In the genomic region with DNA sequence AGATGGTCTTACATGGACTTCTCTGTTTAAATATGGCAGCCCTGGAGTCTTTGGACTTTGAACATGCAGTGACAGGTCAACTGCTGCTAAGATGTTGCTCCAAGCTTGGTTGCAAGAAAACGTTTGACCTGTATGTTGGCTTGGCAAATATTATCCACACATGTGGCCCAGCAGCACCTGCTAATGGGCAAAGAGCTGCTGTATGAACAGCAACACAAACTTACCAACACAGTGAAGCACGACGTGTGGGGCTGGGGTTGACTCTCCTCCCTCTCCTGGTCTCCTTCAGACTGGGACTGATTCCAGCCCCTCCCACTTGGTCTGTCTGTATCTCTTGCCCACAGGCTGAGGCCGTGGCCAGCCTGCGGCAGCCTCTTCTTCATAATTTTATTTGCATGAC, we compare ENCODE assay signal across 12 cellular contexts. TPM values are rescaled to one million over a fixed set of nuclear protein-coding genes. Genes with fewer than 3 reads are reported as not detected.
DNase-seq lines count a peak whose midpoint lies in the region; ATAC-seq and TF ChIP-seq lines count a peak whose summit lies in the region.
"Had no signal": no experiment of that assay in that cellular context is flagged by ENCODE, and none has a peak within 500 bp of the region (broad histone marks: within the 10 kb centered on the region; RNA-seq: fewer than 3 reads in every experiment).

No MANE protein-coding gene starts in this region.

- no peaks in the 10 kb centered on the region for H3K36me3 Mint-ChIP-seq in CD4-positive, alpha-beta T cell (ENCODE audit: low read depth)
- H3K36me3 Mint-ChIP-seq: CD14-positive monocyte had no signal

- in situ Hi-C loops in gastrocnemius medialis (cut with MboI; ENCODE audit: low sequenced_read_pairs in 4 of 4), result no loop called here

- intact Hi-C loops in gastrocnemius medialis (cut with DNase I; ENCODE audit: low total_unique reads), result loop anchor here (5.0 to 10.0 kb wide), 2 partner anchors 36 to 409 kb away; no protein-coding TSS in a partner anchor
- intact Hi-C loops in CD4-positive, alpha-beta T cell (cut with DNase I, micrococcal nuclease), result no loop called here

- H3K4me3 ChIP-seq in Loucy (ENCODE audit: low read length, poor library complexity, severe bottlenecking) (peak overlapping the region; percentile 21), fibroblast of villous mesenchyme (ENCODE audit: low read depth, low read length) (no peak overlapping the region), gastrocnemius medialis (peak overlapping the region in 3 of 4 donors; percentile 25 to 55 (median 44))

- TF ChIP-seq CTCF in Loucy (conservative IDR thresholded peaks at IDR 0.05; ENCODE audit: low read length) (no peak), fibroblast of villous mesenchyme (IDR thresholded peaks at IDR 0.05; ENCODE audit: insufficient read depth, low read depth, low read length) (no peak), gastrocnemius medialis (IDR thresholded peaks at IDR 0.05 in 4 of 5, conservative IDR thresholded peaks at IDR 0.05 in 1 of 5) (no peak), RWPE1 (conservative IDR thresholded peaks at IDR 0.05; ENCODE audit: low read depth) (no peak)
- no peak for TF ChIP-seq CTCF in CD4-positive, alpha-beta T cell (IDR thresholded peaks at IDR 0.05)

- DNase-seq in SHP77 treated with DMSO at 0.1 percent for 48 hours (lab: John Stamatoyannopoulos, UW) (peak; percentile 73), fibroblast of villous mesenchyme (ENCODE audit: low read depth) (peak; percentile 36), gastrocnemius medialis (no peak), NCI-H187 treated with DMSO at 0.1 percent for 48 hours (lab: John Stamatoyannopoulos, UW) (no peak), RWPE1 (ENCODE audit: low spot score) (no peak), foreskin melanocyte (no peak)
- no peak for DNase-seq in CD4-positive, alpha-beta T cell
- DNase-seq: activated gamma-delta T cell, NCI-H1930 had no signal

- no peak for ATAC-seq in gastrocnemius medialis
- ATAC-seq in CD4-positive, alpha-beta T cell (ENCODE audit: poor library complexity), result no peak

- POLR2A ChIA-PET in RWPE1 (lab: Yijun Ruan, JAX; ENCODE audit: low non-redundant PET), result no interaction called here
- POLR2A ChIA-PET in CD4-positive, alpha-beta T cell (lab: Charles Lee), result no interaction called here

- no peaks in the 10 kb centered on the region for H3K9me3 ChIP-seq in Loucy (ENCODE audit: insufficient read depth, low read depth, low read length)
- H3K9me3 ChIP-seq in gastrocnemius medialis, result no peaks in the 10 kb centered on the region
- H3K9me3 ChIP-seq in CD4-positive, alpha-beta T cell (ENCODE audit: control insufficient read depth, low read length), result no peaks in the 10 kb centered on the region

- no peak for TF ChIP-seq POLR2A in gastrocnemius medialis (IDR thresholded peaks at IDR 0.05)

- H3K4me1 ChIP-seq in Loucy (ENCODE audit: insufficient read depth, low read length, poor library complexity, severe bottlenecking), result peaks cover 27% of the 10 kb centered on the region
- H3K4me1 ChIP-seq in gastrocnemius medialis, result peaks cover 5 to 6% of the 10 kb centered on the region in 2 donors

- no peaks in the 10 kb centered on the region for H3K9me2 ChIP-seq in Loucy (replicated peaks; ENCODE audit: low read depth, low read length)

- H3K27me3 Mint-ChIP-seq in CD4-positive, alpha-beta T cell, result peaks cover 27% of the 10 kb centered on the region

- H3K9ac ChIP-seq in Loucy (ENCODE audit: low read depth, low read length, poor library complexity, severe bottlenecking), result peak overlapping the region; percentile 21

- no peaks in the 10 kb centered on the region for H4K20me1 ChIP-seq in Loucy (ENCODE audit: insufficient read depth, low read length, poor library complexity, severe bottlenecking)

- H3F3A ChIP-seq in Loucy (ENCODE audit: low read depth), result 0 out of 2 replicates have a peak, but pooled peaks cover 3% of the 10 kb centered on the region

- no peaks in the 10 kb centered on the region for H3K9me3 Mint-ChIP-seq in CD4-positive, alpha-beta T cell
- H3K9me3 Mint-ChIP-seq: neural crest cell had no signal

- H3K27ac ChIP-seq in gastrocnemius medialis, result peak overlapping the region; percentile 76 to 81 (median 77)
- no peak overlapping the region for H3K27ac ChIP-seq in RWPE1
- H3K27ac ChIP-seq in CD4-positive, alpha-beta T cell (ENCODE audit: low read depth, low read length), result no peak overlapping the region

- H3K36me3 ChIP-seq in Loucy (ENCODE audit: insufficient read depth, low read length) (no peaks in the 10 kb centered on the region), gastrocnemius medialis (no peaks in the 10 kb centered on the region)

- H3K4me1 Mint-ChIP-seq in CD4-positive, alpha-beta T cell (ENCODE audit: low read depth), result no peaks in the 10 kb centered on the region

- H3K27ac Mint-ChIP-seq in CD4-positive, alpha-beta T cell, result no peak overlapping the region
- H3K27ac Mint-ChIP-seq: CD14-positive monocyte had no signal

- CTCF ChIA-PET in RWPE1 (lab: Yijun Ruan, JAX), result no interaction called here
- CTCF ChIA-PET in CD4-positive, alpha-beta T cell (lab: Charles Lee), result no interaction called here

- peak overlapping the region; percentile 48 for H3K4me2 ChIP-seq in Loucy (ENCODE audit: low read depth, low read length, poor library complexity, severe bottlenecking)

- peak overlapping the region; percentile 74 for H2AFZ ChIP-seq in Loucy (ENCODE audit: low read length)

- no peak overlapping the region for H3K4me3 Mint-ChIP-seq in CD4-positive, alpha-beta T cell
- H3K4me3 Mint-ChIP-seq: CD14-positive monocyte, neural crest cell had no signal

- no peaks in the 10 kb centered on the region for H3K79me2 ChIP-seq in Loucy (ENCODE audit: insufficient read depth, low read length)

- no peaks in the 10 kb centered on the region for H3K27me3 ChIP-seq in Loucy (ENCODE audit: insufficient read depth, low read length, poor library complexity, severe bottlenecking)
- H3K27me3 ChIP-seq in gastrocnemius medialis, result peaks cover 16 to 25% (median 23%) of the 10 kb centered on the region in 3 donors
- no peaks in the 10 kb centered on the region for H3K27me3 ChIP-seq in CD4-positive, alpha-beta T cell (ENCODE audit: control insufficient read depth, insufficient read depth, low read length)

RNA-seq across cellular contexts. Expression of a gene that starts 3.8 kb away (rescaled TPM):
- total RNA-seq in fibroblast of villous mesenchyme (13.4 and 18.4 TPM in 2 replicates), gastrocnemius medialis (1 to 10 TPM; 2.0 to 6.1 (median 3.3) TPM)
- total RNA-seq in CD4-positive, alpha-beta T cell, result not detected

Comparison
In these comparisons a context has a peak if more than half of its experiments do, and no peak if none do; other contexts are left out.
1. DNase-seq: peak in SHP77 treated with DMSO at 0.1 percent for 48 hours (single experiment) and fibroblast of villous mesenchyme (single experiment); none in gastrocnemius medialis (0 of 2), NCI-H187 treated with DMSO at 0.1 percent for 48 hours (single experiment), RWPE1 (single experiment), CD4-positive, alpha-beta T cell (0 of 10) and foreskin melanocyte (single experiment).
2. H3K27ac ChIP-seq: peak in gastrocnemius medialis (4 of 4); none in RWPE1 (single experiment) and CD4-positive, alpha-beta T cell (single experiment).